22 cellular contexts compared by ENCODE assay signal in the genomic region with DNA sequence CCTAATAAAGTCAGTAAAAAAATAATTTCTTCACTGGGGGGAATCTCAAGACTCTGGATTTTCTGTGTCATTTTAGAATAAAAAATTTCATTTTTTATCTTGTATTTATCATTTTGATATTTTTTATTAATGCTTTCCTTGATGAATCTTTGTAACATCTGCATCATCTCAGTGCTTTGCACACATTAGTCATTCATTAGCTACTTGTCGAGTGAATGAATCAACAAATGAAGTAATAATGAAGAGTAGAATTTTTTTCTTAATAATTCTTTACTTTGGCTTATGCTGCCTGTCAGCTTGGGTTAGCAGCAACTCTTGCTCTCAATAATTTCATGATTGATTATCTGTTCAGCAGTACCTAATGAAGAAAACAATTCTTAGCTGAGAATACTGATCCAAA.
"Had no signal": no experiment of that assay in that cellular context is flagged by ENCODE, and none has a peak within 500 bp of the region (broad histone marks: within the 10 kb centered on the region; RNA-seq: fewer than 3 reads in every experiment).

No MANE protein-coding gene starts in this region.

- DNase-seq: islet precursor cell; left ventricle myocardium inferior; midbrain; mucosa of descending colon; naive thymus-derived CD4-positive, alpha-beta T cell; nucleus accumbens; pancreas; posterior cingulate gyrus; retina; right cardiac atrium; small intestine; spleen; stimulated activated CD4-positive, alpha-beta T cell treated with anti-CD3 and anti-CD28 coated beads, Interleukin-4, amount 100 ng/mL, for 24 hours; stimulated activated naive CD4-positive, alpha-beta T cell; tibial artery; trophoblast cell; upper lobe of right lung had no signal

- H3K4me3 ChIP-seq: hepatocyte, left ventricle myocardium inferior, lung, mucosa of descending colon, pancreas, prostate gland, spleen, suprapubic skin, thoracic aorta, tibial artery, upper lobe of right lung had no signal

- H2AFZ ChIP-seq: hepatocyte had no signal

- H3K27ac ChIP-seq: hepatocyte, left ventricle myocardium inferior, pancreas, prostate gland, spleen, suprapubic skin, thoracic aorta, tibial artery, upper lobe of right lung had no signal

- H3K4me1 ChIP-seq: left ventricle myocardium inferior, pancreas, prostate gland, spleen, suprapubic skin, tibial artery, upper lobe of right lung had no signal

- H3K36me3 ChIP-seq: left ventricle myocardium inferior, pancreas, prostate gland, spleen, suprapubic skin, thoracic aorta, tibial artery, upper lobe of right lung had no signal

- H3K9me3 ChIP-seq: pancreas, prostate gland, thoracic aorta, tibial artery, upper lobe of right lung had no signal

- H3K4me2 ChIP-seq: hepatocyte had no signal

- H3K27me3 ChIP-seq: hepatocyte, pancreas, spleen, suprapubic skin, tibial artery, upper lobe of right lung had no signal

- H3K79me2 ChIP-seq: hepatocyte had no signal
